19 cellular contexts compared by ENCODE assay signal in genomic region chr15:29873264-29873663, GRCh38. TPM values are rescaled to one million over a fixed set of nuclear protein-coding genes. Genes with fewer than 3 reads are reported as not detected.
"Had no signal": no experiment of that assay in that cellular context is flagged by ENCODE, and none has a peak within 500 bp of the region (broad histone marks: within the 10 kb centered on the region; RNA-seq: fewer than 3 reads in every experiment).

No MANE protein-coding gene starts in this region.

- H3K9me3 ChIP-seq: gastrocnemius medialis, heart left ventricle, left lung, upper lobe of right lung had no signal

- H3K27me3 ChIP-seq: heart left ventricle, left lung, upper lobe of right lung had no signal

- H3K36me3 Mint-ChIP-seq: memory B cell; naive thymus-derived CD8-positive, alpha-beta T cell; T-cell had no signal

- H3K4me3 ChIP-seq: gastrocnemius medialis, heart left ventricle, left lung, skin epidermis, upper lobe of right lung had no signal

- DNase-seq: activated CD4-positive, alpha-beta T cell treated with anti-CD3 and anti-CD28 coated beads, Interleukin-2, amount 50 U/mL, for 1 hour; activated naive CD4-positive, alpha-beta T cell treated with Interleukin-2 at 50 U/mL for 16 hours; activated T-cell treated with anti-CD3 and anti-CD28 coated beads for 4 hours; central memory CD4-positive, alpha-beta T cell; dermis blood vessel endothelial cell; endodermal cell; gastrocnemius medialis; heart left ventricle; left lung; naive thymus-derived CD8-positive, alpha-beta T cell; right cardiac atrium; stimulated activated CD4-positive, alpha-beta T cell treated with anti-CD3 and anti-CD28 coated beads, Interleukin-4, amount 100 ng/mL, for 24 hours; stimulated activated naive CD4-positive, alpha-beta T cell; T-cell; T-helper 9 cell; upper lobe of right lung had no signal

- H3K4me1 ChIP-seq: upper lobe of right lung had no signal

- H3K27ac ChIP-seq: left lung, skin epidermis, upper lobe of right lung had no signal

- H3K4me1 Mint-ChIP-seq: memory B cell, T-cell had no signal

- H3K27ac Mint-ChIP-seq: endodermal cell; memory B cell; naive thymus-derived CD8-positive, alpha-beta T cell; T-cell had no signal

- H3K4me3 Mint-ChIP-seq: endodermal cell; memory B cell; naive thymus-derived CD8-positive, alpha-beta T cell; T-cell had no signal

- H3K9me3 Mint-ChIP-seq: endodermal cell; naive thymus-derived CD8-positive, alpha-beta T cell; T-cell had no signal

- H3K36me3 ChIP-seq: gastrocnemius medialis, heart left ventricle, left lung, upper lobe of right lung had no signal

- H3K27me3 Mint-ChIP-seq: memory B cell had no signal

RNA-seq across cellular contexts. Expression of gene TJP1, which starts 51.0 kb away (rescaled TPM):
- total RNA-seq: activated CD8-positive, alpha-beta memory T cell treated with anti-CD3 and anti-CD28 coated beads for 36 hours; naive thymus-derived CD8-positive, alpha-beta T cell had no signal
